ENCODE assay signal across 17 cellular contexts in genomic region chr19:6264803-6265202, GRCh38.
"Had no signal": no experiment of that assay in that cellular context is flagged by ENCODE, and none has a peak within 500 bp of the region (broad histone marks: within the 10 kb centered on the region; RNA-seq: fewer than 3 reads in every experiment).

No MANE protein-coding gene starts in this region.

- ATAC-seq: activated CD4-positive, alpha-beta T cell treated with anti-CD3 and anti-CD28 coated beads for 36 hours; activated CD8-positive, alpha-beta memory T cell treated with anti-CD3 and anti-CD28 coated beads, Interleukin-2, amount 10 ng/mL, durations not matched to agents 7 days and 5 days; esophagus mucosa; natural killer cell; stimulated activated naive CD8-positive, alpha-beta T cell treated with anti-CD3 and anti-CD28 coated beads, Interleukin-15, amount 100 ng/mL, for 72 hours had no signal

- H3K27me3 Mint-ChIP-seq: activated CD4-positive, alpha-beta memory T cell treated with anti-CD3 and anti-CD28 coated beads, Interleukin-2, amount 10 ng/mL, durations not matched to agents 7 days and 5 days; activated CD4-positive, alpha-beta T cell treated with anti-CD3 and anti-CD28 coated beads for 36 hours; activated CD8-positive, alpha-beta memory T cell treated with anti-CD3 and anti-CD28 coated beads, Interleukin-2, amount 10 ng/mL, durations not matched to agents 7 days and 5 days; progenitor cell of endocrine pancreas; stimulated activated naive CD8-positive, alpha-beta T cell treated with anti-CD3 and anti-CD28 coated beads, Interleukin-15, amount 100 ng/mL, for 72 hours had no signal

- H3K4me3 Mint-ChIP-seq: activated CD4-positive, alpha-beta memory T cell treated with anti-CD3 and anti-CD28 coated beads, Interleukin-2, amount 10 ng/mL, durations not matched to agents 7 days and 5 days; activated CD4-positive, alpha-beta T cell treated with anti-CD3 and anti-CD28 coated beads for 36 hours; activated CD8-positive, alpha-beta memory T cell treated with anti-CD3 and anti-CD28 coated beads, Interleukin-2, amount 10 ng/mL, durations not matched to agents 7 days and 5 days; activated naive CD4-positive, alpha-beta T cell treated with anti-CD3 and anti-CD28 coated beads for 36 hours; natural killer cell; stimulated activated naive CD8-positive, alpha-beta T cell treated with anti-CD3 and anti-CD28 coated beads, Interleukin-15, amount 100 ng/mL, for 72 hours had no signal

- DNase-seq: activated CD4-positive, alpha-beta memory T cell treated with anti-CD3 and anti-CD28 coated beads, Interleukin-2, amount 10 ng/mL, durations not matched to agents 7 days and 5 days; activated CD4-positive, alpha-beta T cell treated with anti-CD3 and anti-CD28 coated beads for 36 hours; activated CD8-positive, alpha-beta memory T cell treated with anti-CD3 and anti-CD28 coated beads, Interleukin-2, amount 10 ng/mL, durations not matched to agents 7 days and 5 days; activated naive CD4-positive, alpha-beta T cell treated with anti-CD3 and anti-CD28 coated beads for 36 hours; central memory CD4-positive, alpha-beta T cell; natural killer cell; stimulated activated naive CD8-positive, alpha-beta T cell treated with anti-CD3 and anti-CD28 coated beads, Interleukin-15, amount 100 ng/mL, for 72 hours; SW 1271; transverse colon; uterus had no signal

- H3K36me3 ChIP-seq: uterus had no signal

- H3K4me3 ChIP-seq: coronary artery, right atrium auricular region, skin epidermis, suprapubic skin, transverse colon, uterus had no signal

- H3K27me3 ChIP-seq: right atrium auricular region, suprapubic skin, transverse colon, uterus had no signal

- H3K9me3 ChIP-seq: right atrium auricular region, suprapubic skin, transverse colon, uterus had no signal

- H3K27ac ChIP-seq: coronary artery, right atrium auricular region, skin epidermis, suprapubic skin, transverse colon had no signal

- H3K27ac Mint-ChIP-seq: activated CD4-positive, alpha-beta memory T cell treated with anti-CD3 and anti-CD28 coated beads, Interleukin-2, amount 10 ng/mL, durations not matched to agents 7 days and 5 days; activated CD4-positive, alpha-beta T cell treated with anti-CD3 and anti-CD28 coated beads for 36 hours; activated CD8-positive, alpha-beta memory T cell treated with anti-CD3 and anti-CD28 coated beads, Interleukin-2, amount 10 ng/mL, durations not matched to agents 7 days and 5 days; activated naive CD4-positive, alpha-beta T cell treated with anti-CD3 and anti-CD28 coated beads for 36 hours; natural killer cell had no signal

- H3K9me3 Mint-ChIP-seq: activated CD4-positive, alpha-beta memory T cell treated with anti-CD3 and anti-CD28 coated beads, Interleukin-2, amount 10 ng/mL, durations not matched to agents 7 days and 5 days; activated naive CD4-positive, alpha-beta T cell treated with anti-CD3 and anti-CD28 coated beads for 36 hours; brain; natural killer cell; stimulated activated naive CD8-positive, alpha-beta T cell treated with anti-CD3 and anti-CD28 coated beads, Interleukin-15, amount 100 ng/mL, for 72 hours had no signal

- H3K36me3 Mint-ChIP-seq: natural killer cell had no signal
